8 cellular contexts compared by ENCODE assay signal in genomic region chr20:59006864-59007757, GRCh38. TPM values are rescaled to one million over a fixed set of nuclear protein-coding genes. Genes with fewer than 3 reads are reported as not detected.
A peak's percentile ranks its signal among the peaks of the same experiment; 100 is the strongest.
DNase-seq lines count a peak whose midpoint lies in the region; ATAC-seq, FAIRE-seq and TF ChIP-seq lines count a peak whose summit lies in the region.

Gene CTSZ, minus strand, starts transcription at chr20:59007254. Its CDS starts 126 bp downstream, at chr20:59007128.

- H3K9ac ChIP-seq in BLaER1 = peak within 1 kb of the TSS; percentile 74

- peak; percentile 68 to 90 (median 90) for DNase-seq in Peyer's patch
- peak; percentile 17 for DNase-seq in amniotic epithelial cell (ENCODE audit: low read depth)
- DNase-seq in left ventricle myocardium inferior = peak; percentile 81
- peak; percentile 69 for DNase-seq in retina
- no peak for DNase-seq in GM19239 (ENCODE audit: insufficient read length, low spot score)
- no peak for DNase-seq in NCI-H2107 (lab: John Stamatoyannopoulos, UW)

- H3K9me3 ChIP-seq in BLaER1 (no peaks in the 10 kb centered on the region), Peyer's patch (no peaks in the 10 kb centered on the region), left ventricle myocardium inferior (replicated peaks) (no peaks in the 10 kb centered on the region)

- H3K4me1 ChIP-seq in BLaER1 = peaks cover 66% of the 10 kb centered on the region
- peaks cover 3 to 40% (median 28%) of the 10 kb centered on the region in 4 donors for H3K4me1 ChIP-seq in Peyer's patch
- H3K4me1 ChIP-seq in left ventricle myocardium inferior = peaks cover 74% of the 10 kb centered on the region

- H3K4me3 ChIP-seq in BLaER1 (peak within 1 kb of the TSS; percentile 66), Peyer's patch (peak within 1 kb of the TSS; percentile 66 to 88 (median 81)), left ventricle myocardium inferior (peak within 1 kb of the TSS; percentile 96)

- peak; percentile 21 for ATAC-seq in GM21619 (IDR thresholded peaks at IDR 0.05; ENCODE audit: unreplicated experiment)

- H3K27me3 ChIP-seq in BLaER1 (peaks cover 23% of the 10 kb centered on the region), Peyer's patch (no peaks in the 10 kb centered on the region), left ventricle myocardium inferior (ENCODE audit: low read depth) (no peaks in the 10 kb centered on the region)

- FAIRE-seq in GM19239 (lab: Jason Lieb, UNC) = no peak

- peak within 1 kb of the TSS; percentile 94 for H3K4me2 ChIP-seq in BLaER1

- TF ChIP-seq POLR2A in Peyer's patch (IDR thresholded peaks at IDR 0.05) = peak; percentile 77 to 81

- intact Hi-C loops in left ventricle myocardium inferior (cut with micrococcal nuclease) = no loop called here

- peak in 1 of 6 experiments; percentile 3 for TF ChIP-seq CTCF in Peyer's patch (IDR thresholded peaks at IDR 0.05)
- no peak for TF ChIP-seq CTCF in left ventricle myocardium inferior (IDR thresholded peaks at IDR 0.05; ENCODE audit: borderline replicate concordance)

- H3K36me3 ChIP-seq in BLaER1 (no peaks in the 10 kb centered on the region), Peyer's patch (peaks cover 0 to 21% (median 0%) of the 10 kb centered on the region in 3 donors), left ventricle myocardium inferior (peaks cover under 1% of the 10 kb centered on the region)

- peaks cover 25% of the 10 kb centered on the region; the same call in 1 of the 2 replicates for H4K20me1 ChIP-seq in BLaER1

- H3K27ac ChIP-seq in BLaER1 (peak within 1 kb of the TSS; percentile 73), Peyer's patch (peak within 1 kb of the TSS; percentile 91 to 99 (median 94)), left ventricle myocardium inferior (replicated peaks) (peak within 1 kb of the TSS; percentile 89)

RNA-seq across cellular contexts. Expression of gene CTSZ, which starts in this region (rescaled TPM):
- total RNA-seq in Peyer's patch = 100 to 1,000 TPM in 3 of 4 donors, 10 to 100 TPM in 1; 78.4 to 310 (median 274) TPM
- total RNA-seq in left ventricle myocardium inferior = 131 TPM

Comparison
In these comparisons a context has a peak if more than half of its experiments do, and no peak if none do; other contexts are left out.
1. DNase-seq: peak in Peyer's patch (3 of 3), amniotic epithelial cell (single experiment), left ventricle myocardium inferior (single experiment) and retina (single experiment); none in GM19239 (single experiment) and NCI-H2107 (single experiment).
2. Peak in every context shown above with its lines, with median percentiles within 50 percentile points of each other: H3K27ac ChIP-seq and H3K4me3 ChIP-seq.